ENCODE assay signal across 10 cellular contexts in genomic region chr7:102875700-102876192, GRCh38. TPM values are rescaled to one million over a fixed set of nuclear protein-coding genes. Genes with fewer than 3 reads are reported as not detected.
DNase-seq lines count a peak whose midpoint lies in the region; ATAC-seq lines count a peak whose summit lies in the region.
"Had no signal": no experiment of that assay in that cellular context is flagged by ENCODE, and none has a peak within 500 bp of the region (broad histone marks: within the 10 kb centered on the region; RNA-seq: fewer than 3 reads in every experiment).

No MANE protein-coding gene starts in this region.

- peak overlapping the region; percentile 33 for H3K4me3 Mint-ChIP-seq in activated T-helper 17 cell treated with anti-CD3 and anti-CD28 coated beads, Interleukin-2, amount 50 U/mL, for 72 hours
- H3K4me3 Mint-ChIP-seq: central memory CD8-positive, alpha-beta T cell; IgD-negative memory B cell had no signal

- ATAC-seq in activated T-helper 17 cell treated with anti-CD3 and anti-CD28 coated beads, Interleukin-2, amount 50 U/mL, for 72 hours (replicated peaks), result peak; percentile 91
- no peak for ATAC-seq in GM21390 (IDR thresholded peaks at IDR 0.05; ENCODE audit: unreplicated experiment)
- ATAC-seq in HG03469 (IDR thresholded peaks at IDR 0.05; ENCODE audit: unreplicated experiment), result no peak

- H3K9me3 Mint-ChIP-seq in activated T-helper 17 cell treated with anti-CD3 and anti-CD28 coated beads, Interleukin-2, amount 50 U/mL, for 72 hours, result peaks cover 4% of the 10 kb centered on the region
- H3K9me3 Mint-ChIP-seq: central memory CD8-positive, alpha-beta T cell; IgD-negative memory B cell had no signal

- H3K27ac Mint-ChIP-seq in activated T-helper 17 cell treated with anti-CD3 and anti-CD28 coated beads, Interleukin-2, amount 50 U/mL, for 72 hours, result peak overlapping the region; percentile 78

- H3K4me1 Mint-ChIP-seq in activated T-helper 17 cell treated with anti-CD3 and anti-CD28 coated beads, Interleukin-2, amount 50 U/mL, for 72 hours, result peaks cover 25% of the 10 kb centered on the region

- H3K27me3 Mint-ChIP-seq in activated T-helper 17 cell treated with anti-CD3 and anti-CD28 coated beads, Interleukin-2, amount 50 U/mL, for 72 hours, result no peaks in the 10 kb centered on the region
- H3K27me3 Mint-ChIP-seq: central memory CD8-positive, alpha-beta T cell had no signal

- H3K36me3 Mint-ChIP-seq in activated T-helper 17 cell treated with anti-CD3 and anti-CD28 coated beads, Interleukin-2, amount 50 U/mL, for 72 hours (ENCODE audit: low read depth), result no peaks in the 10 kb centered on the region

- DNase-seq in activated naive CD4-positive, alpha-beta T cell treated with Interleukin-2 at 50 U/mL for 16 hours, result peak; percentile 4
- no peak for DNase-seq in activated naive CD4-positive, alpha-beta T cell (lab: John Stamatoyannopoulos, UW)
- DNase-seq in kidney tubule cell (ENCODE audit: low spot score) (peak; percentile 100), ureter (ENCODE audit: low spot score) (peak; percentile 54), NCI-H446 (lab: John Stamatoyannopoulos, UW) (no peak)

RNA-seq across cellular contexts. Expression of gene LRRC17, which starts 37.1 kb away (rescaled TPM):
- not detected for total RNA-seq in activated T-helper 17 cell treated with anti-CD3 and anti-CD28 coated beads, Interleukin-2, amount 50 U/mL, for 72 hours
- total RNA-seq in ureter, result 5.2 TPM

Comparison
In these comparisons a context has a peak if more than half of its experiments do, and no peak if none do; other contexts are left out.
1. DNase-seq: peak in activated naive CD4-positive, alpha-beta T cell treated with Interleukin-2 at 50 U/mL for 16 hours (single experiment), kidney tubule cell (single experiment) and ureter (single experiment); none in activated naive CD4-positive, alpha-beta T cell (0 of 4) and NCI-H446 (0 of 2).